22 cellular contexts compared by ENCODE assay signal in genomic region chr6:22412994-22413393, GRCh38.
DNase-seq lines count a peak whose midpoint lies in the region; ATAC-seq and TF ChIP-seq lines count a peak whose summit lies in the region.
"Had no signal": no experiment of that assay in that cellular context is flagged by ENCODE, and none has a peak within 500 bp of the region (broad histone marks: within the 10 kb centered on the region; RNA-seq: fewer than 3 reads in every experiment).

No MANE protein-coding gene starts in this region.

- H2BK20ac ChIP-seq in IMR-90 (ENCODE audit: low read depth, low read length): no peak overlapping the region

- no peak for TF ChIP-seq POLR2A in IMR-90 (IDR thresholded peaks at IDR 0.05; ENCODE audit: low read depth, low read length)
- no peak for TF ChIP-seq POLR2A in uterus (IDR thresholded peaks at IDR 0.05)
- TF ChIP-seq POLR2A in heart left ventricle (IDR thresholded peaks at IDR 0.05): no peak

- no peaks in the 10 kb centered on the region for H4K20me1 ChIP-seq in IMR-90 (ENCODE audit: insufficient read depth, low read length)

- no peak overlapping the region for H2BK120ac ChIP-seq in IMR-90 (ENCODE audit: low read depth, low read length)
- no peak overlapping the region for H2BK120ac ChIP-seq in mesenchymal stem cell (ENCODE audit: low read depth, low read length)

- no peaks in the 10 kb centered on the region for H3K36me3 Mint-ChIP-seq in WTC11
- H3K36me3 Mint-ChIP-seq: CD14-positive monocyte; CD8-positive, alpha-beta memory T cell had no signal

- TF ChIP-seq RAD21 in IMR-90 (IDR thresholded peaks at IDR 0.05; ENCODE audit: low read length): no peak

- dilution Hi-C loops in IMR-90 (cut with HindIII; ENCODE audit: low sequenced_read_pairs, unreplicated experiment): no loop called here

- 75% methylated on average over 2 of the region's 2 CpGs; no CpG with 5 or more reads in 1 of the 2 experiments for WGBS in IMR-90 (ENCODE audit: extremely low coverage in 2 of 2, insufficient read length in 1 of 2), 2 experiments
- 9% methylated on average over 2 of the region's 2 CpGs for WGBS in mesenchymal stem cell
- WGBS in heart left ventricle, 4 donors: 56 to 73% (median 66%) methylated on average over 2 of the region's 2 CpGs

- H2BK15ac ChIP-seq in IMR-90 (ENCODE audit: low read depth, low read length) (no peak overlapping the region), mesenchymal stem cell (ENCODE audit: low read depth, poor library complexity, severe bottlenecking) (no peak overlapping the region)

- in situ Hi-C loops in IMR-90 (cut with MboI; ENCODE audit: low sequenced_read_pairs): no loop called here

- H3K4me3 Mint-ChIP-seq in WTC11: no peak overlapping the region
- H3K4me3 Mint-ChIP-seq: CD14-positive monocyte; CD8-positive, alpha-beta memory T cell had no signal

- CTCF ChIA-PET in IMR-90 (lab: Yijun Ruan, JAX): interaction anchor here (1.2 kb wide), 1 partner anchor 10 kb away, joined by 4 read pairs; no protein-coding TSS in a partner anchor
- CTCF ChIA-PET in WTC11 (lab: Charles Lee): no interaction called here

- H4K91ac ChIP-seq in IMR-90 (ENCODE audit: insufficient read depth, low read depth, low read length): no peak overlapping the region
- no peak overlapping the region for H4K91ac ChIP-seq in mesenchymal stem cell (ENCODE audit: low read length)

- H3K36me3 ChIP-seq in IMR-90 (ENCODE audit: control insufficient read depth, insufficient read depth, low read length) (no peaks in the 10 kb centered on the region), mesenchymal stem cell (ENCODE audit: control insufficient read depth in 1 of 2, insufficient read depth in 2 of 2, low read depth in 1 of 2, low read length in 2 of 2) (no peaks in the 10 kb centered on the region), uterus (no peaks in the 10 kb centered on the region), mucosa of descending colon (ENCODE audit: low read depth) (no peaks in the 10 kb centered on the region), heart left ventricle (no peaks in the 10 kb centered on the region)
- H3K36me3 ChIP-seq: BE2C had no signal

- H3K18ac ChIP-seq in IMR-90 (ENCODE audit: low read depth, low read length) (peak overlapping the region; percentile 64; the same call in 1 of the 2 replicates), mesenchymal stem cell (ENCODE audit: low read depth in 1 of 2, low read length in 2 of 2) (no peak overlapping the region)

- H3K4me2 ChIP-seq in IMR-90 (ENCODE audit: low read depth, low read length) (no peak overlapping the region), mesenchymal stem cell (ENCODE audit: low read length, poor library complexity, severe bottlenecking) (no peak overlapping the region)

- H3K23ac ChIP-seq in IMR-90 (ENCODE audit: low read depth, low read length) (no peak overlapping the region), mesenchymal stem cell (ENCODE audit: low read length in 2 of 2) (no peak overlapping the region)

- H3K4me1 ChIP-seq in IMR-90 (ENCODE audit: control insufficient read depth, insufficient read depth, low read length) (no peaks in the 10 kb centered on the region; the same call in 1 of the 2 replicates), mesenchymal stem cell (ENCODE audit: control insufficient read depth, insufficient read depth, low read depth, low read length) (no peaks in the 10 kb centered on the region), uterus (no peaks in the 10 kb centered on the region), mucosa of descending colon (ENCODE audit: low read depth) (no peaks in the 10 kb centered on the region), heart left ventricle (peaks cover 0 to 4% (median 0%) of the 10 kb centered on the region in 12 donors)

- no peaks in the 10 kb centered on the region for H3K9me1 ChIP-seq in IMR-90 (ENCODE audit: insufficient read depth, low read length)

- H4K8ac ChIP-seq in IMR-90 (ENCODE audit: low read depth in 2 of 2, low read length in 2 of 2) (no peak overlapping the region), mesenchymal stem cell (ENCODE audit: low read length) (no peak overlapping the region)

- H3K4me3 ChIP-seq in IMR-90 (ENCODE audit: insufficient read depth, low read depth, low read length) (no peak overlapping the region), mesenchymal stem cell (ENCODE audit: insufficient read depth in 1 of 2, low read depth in 1 of 2, low read length in 2 of 2) (no peak overlapping the region), uterus (no peak overlapping the region), mucosa of descending colon (no peak overlapping the region), heart left ventricle (no peak overlapping the region)

- H3K27ac ChIP-seq in IMR-90 (ENCODE audit: insufficient read depth, low read length) (no peak overlapping the region), mesenchymal stem cell (ENCODE audit: low read length, poor library complexity, severe bottlenecking) (no peak overlapping the region), uterus (peak overlapping the region; percentile 16 to 57), heart left ventricle (no peak overlapping the region)

- DNase-seq in IMR-90 (no peak), WTC11 (ENCODE audit: low spot score) (no peak), mesenchymal stem cell (no peak), uterus (no peak), mucosa of descending colon (no peak), ureter (ENCODE audit: low spot score) (no peak), NCI-H69 (lab: John Stamatoyannopoulos, UW) (no peak), heart left ventricle (no peak)
- DNase-seq: BE2C; CD8-positive, alpha-beta memory T cell; DMS 273 treated with DMSO at 0.1 percent for 48 hours; DMS79; EL; GF-D8; KG1; MM.1S; NCI-H2029; NCI-H446; NCI-H526; RPMI8226; SHP77 had no signal

- H2AK9ac ChIP-seq in IMR-90 (replicated peaks; ENCODE audit: low read depth, low read length, poor library complexity): no peak overlapping the region

- H3K14ac ChIP-seq in IMR-90 (replicated peaks; ENCODE audit: low read depth, low read length): no peak overlapping the region
- H3K14ac ChIP-seq in mesenchymal stem cell (ENCODE audit: low read length in 2 of 2): no peak overlapping the region

- ATAC-seq in IMR-90 (ENCODE audit: low read depth) (no peak), WTC11 (peak; percentile 80), mucosa of descending colon (no peak), heart left ventricle (no peak)

- H3K56ac ChIP-seq in IMR-90 (ENCODE audit: extremely low read depth, insufficient read depth, low read length): no peak overlapping the region

- 0 out of 2 replicates have a peak overlapping the region, but pooled peaks have one; percentile 12 for H2AK5ac ChIP-seq in IMR-90 (ENCODE audit: low read depth, low read length)
- H2AK5ac ChIP-seq in mesenchymal stem cell (ENCODE audit: low read length, severe bottlenecking): no peak overlapping the region

- H3K27me3 Mint-ChIP-seq in WTC11 (ENCODE audit: low read depth): no peaks in the 10 kb centered on the region
- H3K27me3 Mint-ChIP-seq: CD8-positive, alpha-beta memory T cell had no signal

- H3K27me3 ChIP-seq in IMR-90 (ENCODE audit: control insufficient read depth, insufficient read depth, low read length): no peaks in the 10 kb centered on the region
- no peaks in the 10 kb centered on the region for H3K27me3 ChIP-seq in mesenchymal stem cell (ENCODE audit: control insufficient read depth in 1 of 2, insufficient read depth in 1 of 2, low read length in 2 of 2)
- no peaks in the 10 kb centered on the region for H3K27me3 ChIP-seq in uterus
- no peaks in the 10 kb centered on the region for H3K27me3 ChIP-seq in heart left ventricle
- H3K27me3 ChIP-seq: BE2C had no signal

- H3K27ac Mint-ChIP-seq in WTC11: peak overlapping the region; percentile 80
- H3K27ac Mint-ChIP-seq: CD8-positive, alpha-beta memory T cell had no signal

- H3K4me1 Mint-ChIP-seq in WTC11: peaks cover 32% of the 10 kb centered on the region
- H3K4me1 Mint-ChIP-seq: CD8-positive, alpha-beta memory T cell had no signal

- H3K79me1 ChIP-seq in IMR-90 (ENCODE audit: low read depth in 1 of 2, low read length in 2 of 2) (no peaks in the 10 kb centered on the region), mesenchymal stem cell (replicated peaks; ENCODE audit: low read length, poor library complexity, severe bottlenecking) (no peaks in the 10 kb centered on the region)

- TF ChIP-seq CTCF in IMR-90 (conservative IDR thresholded peaks at IDR 0.05; ENCODE audit: low read depth, low read length) (no peak), WTC11 (IDR thresholded peaks at IDR 0.05) (no peak), uterus (IDR thresholded peaks at IDR 0.05) (no peak), mucosa of descending colon (IDR thresholded peaks at IDR 0.05) (no peak), heart left ventricle (IDR thresholded peaks at IDR 0.05) (no peak)

- no peak overlapping the region for H2BK5ac ChIP-seq in IMR-90 (ENCODE audit: low read depth, low read length, poor library complexity, severe bottlenecking)
- H2BK5ac ChIP-seq in mesenchymal stem cell (ENCODE audit: low read depth, low read length, poor library complexity, severe bottlenecking): no peak overlapping the region

- no TSS peak for BruUV-seq in IMR-90 (replicated peaks; lab: Mats Ljungman, UMichigan)

- H3K9me3 Mint-ChIP-seq in WTC11: peaks cover 3% of the 10 kb centered on the region; the same call in 1 of the 2 replicates

- H3K9ac ChIP-seq in IMR-90 (ENCODE audit: low read depth, low read length) (no peak overlapping the region), mesenchymal stem cell (ENCODE audit: low read length) (peak overlapping the region; percentile 73)

- peak overlapping the region; percentile 57; the same call in 1 of the 2 replicates for H4K5ac ChIP-seq in IMR-90 (ENCODE audit: low read depth, low read length)

- intact Hi-C loops in IMR-90 (cut with micrococcal nuclease) (no loop called here), uterus (cut with DNase I; ENCODE audit: low total_unique reads) (no loop called here), mucosa of descending colon (cut with DNase I, micrococcal nuclease) (no loop called here), heart left ventricle (cut with DNase I) (no loop called here)

- POLR2A ChIA-PET in IMR-90 (lab: Charles Lee; ENCODE audit: unreplicated experiment) (no interaction called here), WTC11 (lab: Charles Lee) (no interaction called here)

- H3K9me3 ChIP-seq in IMR-90 (ENCODE audit: control insufficient read depth, insufficient read depth, low read length): peaks cover under 1% of the 10 kb centered on the region
- H3K9me3 ChIP-seq in mesenchymal stem cell (ENCODE audit: control insufficient read depth, low read length): peaks cover under 1% of the 10 kb centered on the region
- no peaks in the 10 kb centered on the region for H3K9me3 ChIP-seq in uterus
- H3K9me3 ChIP-seq in mucosa of descending colon: no peaks in the 10 kb centered on the region
- peaks cover 0 to 3% (median 0%) of the 10 kb centered on the region in 12 donors for H3K9me3 ChIP-seq in heart left ventricle
- H3K9me3 ChIP-seq: BE2C had no signal

- no peak overlapping the region for H2AFZ ChIP-seq in IMR-90 (replicated peaks; ENCODE audit: low read length, poor library complexity)
- no peak overlapping the region for H2AFZ ChIP-seq in mesenchymal stem cell (ENCODE audit: low read depth, low read length)

- H3K4ac ChIP-seq in IMR-90 (ENCODE audit: low read depth, low read length): no peak overlapping the region
- no peak overlapping the region for H3K4ac ChIP-seq in mesenchymal stem cell (ENCODE audit: low read depth in 1 of 2, low read length in 2 of 2)

- H2BK12ac ChIP-seq in mesenchymal stem cell (ENCODE audit: low read length in 2 of 2): no peak overlapping the region

TF ChIP-seq in WTC11, 78 proteins besides CTCF, POLR2A, EP300 and RAD21 (continues in another document):
- no peak for TF ChIP-seq FOXK1 (CRISPR knock-in tag; IDR thresholded peaks at IDR 0.05)

Comparison
In these comparisons a context has a peak if more than half of its experiments do, and no peak if none do; other contexts are left out.
1. H3K27ac ChIP-seq: peak in uterus (2 of 2); none in IMR-90 (single experiment), mesenchymal stem cell (single experiment) and heart left ventricle (0 of 12).